19 cellular contexts compared by ENCODE assay signal in the genomic region with DNA sequence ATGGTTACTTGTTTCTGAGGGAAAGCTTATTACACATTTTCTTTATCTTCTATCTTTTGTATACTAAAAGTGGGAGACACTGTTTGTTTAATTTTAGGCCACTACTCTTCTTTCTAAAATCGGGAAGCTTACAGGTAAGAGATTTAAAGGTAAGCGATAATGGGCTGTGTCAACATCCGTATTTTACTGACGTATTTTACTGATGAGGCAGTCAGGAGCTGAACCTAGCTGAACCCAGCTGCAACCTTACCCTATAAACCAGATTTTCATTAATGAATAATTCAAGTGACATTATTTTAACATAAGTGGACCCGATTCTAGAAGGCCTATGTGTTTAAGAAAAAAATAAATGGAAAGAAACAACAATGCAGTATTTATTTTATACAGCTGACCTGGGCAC. TPM values are rescaled to one million over a fixed set of nuclear protein-coding genes. Genes with fewer than 3 reads are reported as not detected.
DNase-seq lines count a peak whose midpoint lies in the region; ATAC-seq lines count a peak whose summit lies in the region.
"Had no signal": no experiment of that assay in that cellular context is flagged by ENCODE, and none has a peak within 500 bp of the region (broad histone marks: within the 10 kb centered on the region; RNA-seq: fewer than 3 reads in every experiment).

No MANE protein-coding gene starts in this region.

- no peaks in the 10 kb centered on the region for H3K27me3 Mint-ChIP-seq in activated CD4-positive, alpha-beta memory T cell treated with anti-CD3 and anti-CD28 coated beads for 36 hours
- H3K27me3 Mint-ChIP-seq in activated CD4-positive, alpha-beta memory T cell treated with anti-CD3 and anti-CD28 coated beads, Interleukin-2, amount 10 ng/mL, durations not matched to agents 7 days and 5 days = no peaks in the 10 kb centered on the region
- H3K27me3 Mint-ChIP-seq in stimulated activated naive CD8-positive, alpha-beta T cell treated with anti-CD3 and anti-CD28 coated beads, Interleukin-15, Interleukin-2, amounts not matched to agents 100 ng/mL and 50 ng/mL, for 24 hours = no peaks in the 10 kb centered on the region
- H3K27me3 Mint-ChIP-seq in stimulated activated naive CD8-positive, alpha-beta T cell treated with anti-CD3 and anti-CD28 coated beads, Interleukin-15, amount 100 ng/mL, for 72 hours = no peaks in the 10 kb centered on the region
- no peaks in the 10 kb centered on the region for H3K27me3 Mint-ChIP-seq in naive thymus-derived CD4-positive, alpha-beta T cell
- H3K27me3 Mint-ChIP-seq: B cell had no signal

- H3K27me3 ChIP-seq in naive thymus-derived CD4-positive, alpha-beta T cell (ENCODE audit: control insufficient read depth in 2 of 2, insufficient read depth in 2 of 2, low read length in 2 of 2) = no peaks in the 10 kb centered on the region

- intact Hi-C loops in activated CD4-positive, alpha-beta memory T cell treated with anti-CD3 and anti-CD28 coated beads for 36 hours (cut with micrococcal nuclease) = no loop called here
- intact Hi-C loops in naive thymus-derived CD4-positive, alpha-beta T cell (cut with micrococcal nuclease) = loop anchor here in 1 of 2 donors (2.0 kb wide), 1 partner anchor 17 kb away; no protein-coding TSS in a partner anchor

- H3K4me1 Mint-ChIP-seq in activated CD4-positive, alpha-beta memory T cell treated with anti-CD3 and anti-CD28 coated beads for 36 hours (ENCODE audit: low read depth) = peaks cover 33% of the 10 kb centered on the region
- H3K4me1 Mint-ChIP-seq in activated CD4-positive, alpha-beta memory T cell treated with anti-CD3 and anti-CD28 coated beads, Interleukin-2, amount 10 ng/mL, durations not matched to agents 7 days and 5 days = peaks cover 42% of the 10 kb centered on the region
- peaks cover 34% of the 10 kb centered on the region for H3K4me1 Mint-ChIP-seq in stimulated activated naive CD8-positive, alpha-beta T cell treated with anti-CD3 and anti-CD28 coated beads, Interleukin-15, Interleukin-2, amounts not matched to agents 100 ng/mL and 50 ng/mL, for 24 hours (ENCODE audit: low read depth)
- H3K4me1 Mint-ChIP-seq in stimulated activated naive CD8-positive, alpha-beta T cell treated with anti-CD3 and anti-CD28 coated beads, Interleukin-15, amount 100 ng/mL, for 72 hours = peaks cover 27% of the 10 kb centered on the region
- peaks cover 21 to 47% (median 30%) of the 10 kb centered on the region in 7 donors for H3K4me1 Mint-ChIP-seq in naive thymus-derived CD4-positive, alpha-beta T cell
- H3K4me1 Mint-ChIP-seq: B cell had no signal

- peaks cover 50% of the 10 kb centered on the region for H3K36me3 Mint-ChIP-seq in activated CD4-positive, alpha-beta memory T cell treated with anti-CD3 and anti-CD28 coated beads for 36 hours
- peaks cover 77% of the 10 kb centered on the region for H3K36me3 Mint-ChIP-seq in activated CD4-positive, alpha-beta memory T cell treated with anti-CD3 and anti-CD28 coated beads, Interleukin-2, amount 10 ng/mL, durations not matched to agents 7 days and 5 days (ENCODE audit: low read depth)
- peaks cover 68% of the 10 kb centered on the region for H3K36me3 Mint-ChIP-seq in stimulated activated naive CD8-positive, alpha-beta T cell treated with anti-CD3 and anti-CD28 coated beads, Interleukin-15, Interleukin-2, amounts not matched to agents 100 ng/mL and 50 ng/mL, for 24 hours (ENCODE audit: low read depth)
- H3K36me3 Mint-ChIP-seq in naive thymus-derived CD4-positive, alpha-beta T cell = peaks cover 19 to 49% (median 33%) of the 10 kb centered on the region in 5 donors

- H3K9me3 ChIP-seq in naive thymus-derived CD4-positive, alpha-beta T cell (ENCODE audit: control insufficient read depth in 2 of 3, low read length in 3 of 3) = no peaks in the 10 kb centered on the region

- H3K27ac Mint-ChIP-seq in activated CD4-positive, alpha-beta memory T cell treated with anti-CD3 and anti-CD28 coated beads for 36 hours = peak overlapping the region; percentile 42
- no peak overlapping the region for H3K27ac Mint-ChIP-seq in activated CD4-positive, alpha-beta memory T cell treated with anti-CD3 and anti-CD28 coated beads, Interleukin-2, amount 10 ng/mL, durations not matched to agents 7 days and 5 days
- peak overlapping the region; percentile 21 for H3K27ac Mint-ChIP-seq in stimulated activated naive CD8-positive, alpha-beta T cell treated with anti-CD3 and anti-CD28 coated beads, Interleukin-15, Interleukin-2, amounts not matched to agents 100 ng/mL and 50 ng/mL, for 24 hours
- H3K27ac Mint-ChIP-seq in stimulated activated naive CD8-positive, alpha-beta T cell treated with anti-CD3 and anti-CD28 coated beads, Interleukin-15, amount 100 ng/mL, for 72 hours = no peak overlapping the region
- peak overlapping the region in 5 of 9 donors; percentile 15 to 71 (median 60) for H3K27ac Mint-ChIP-seq in naive thymus-derived CD4-positive, alpha-beta T cell
- H3K27ac Mint-ChIP-seq: B cell had no signal

- POLR2A ChIA-PET in activated CD4-positive, alpha-beta memory T cell treated with anti-CD3 and anti-CD28 coated beads for 36 hours (lab: Charles Lee) = no interaction called here
- POLR2A ChIA-PET in activated CD4-positive, alpha-beta memory T cell treated with anti-CD3 and anti-CD28 coated beads, Interleukin-2, amount 10 ng/mL, durations not matched to agents 7 days and 5 days (lab: Charles Lee) = interaction anchor here (1.1 to 6.6 kb wide), 4 partner anchors 12 to 99 kb away, joined by 3 to 46 read pairs (median 4); a partner anchor contains a TSS
- POLR2A ChIA-PET in naive thymus-derived CD4-positive, alpha-beta T cell (lab: Charles Lee) = interaction anchor here (0.8 to 1.4 kb wide), 5 partner anchors 10 to 41 kb away, joined by 3 to 5 read pairs (median 3); no protein-coding TSS in a partner anchor

- peaks cover 37 to 97% (median 42%) of the 10 kb centered on the region in 3 experiments for H3K36me3 ChIP-seq in naive thymus-derived CD4-positive, alpha-beta T cell (ENCODE audit: control insufficient read depth in 2 of 3, insufficient read depth in 3 of 3, low read length in 3 of 3)

- H3K4me3 Mint-ChIP-seq in activated CD4-positive, alpha-beta memory T cell treated with anti-CD3 and anti-CD28 coated beads for 36 hours = no peak overlapping the region
- H3K4me3 Mint-ChIP-seq in activated CD4-positive, alpha-beta memory T cell treated with anti-CD3 and anti-CD28 coated beads, Interleukin-2, amount 10 ng/mL, durations not matched to agents 7 days and 5 days = no peak overlapping the region
- H3K4me3 Mint-ChIP-seq in stimulated activated naive CD8-positive, alpha-beta T cell treated with anti-CD3 and anti-CD28 coated beads, Interleukin-15, Interleukin-2, amounts not matched to agents 100 ng/mL and 50 ng/mL, for 24 hours = no peak overlapping the region
- H3K4me3 Mint-ChIP-seq in stimulated activated naive CD8-positive, alpha-beta T cell treated with anti-CD3 and anti-CD28 coated beads, Interleukin-15, amount 100 ng/mL, for 72 hours = no peak overlapping the region
- H3K4me3 Mint-ChIP-seq in naive thymus-derived CD4-positive, alpha-beta T cell = no peak overlapping the region
- H3K4me3 Mint-ChIP-seq: B cell, HFFc6 had no signal

- CTCF ChIA-PET in activated CD4-positive, alpha-beta memory T cell treated with anti-CD3 and anti-CD28 coated beads for 36 hours (lab: Charles Lee) = interaction anchor here (0.9 to 3.8 kb wide), 5 partner anchors 10 to 48 kb away, joined by 3 to 21 read pairs (median 12); a partner anchor contains a TSS
- CTCF ChIA-PET in activated CD4-positive, alpha-beta memory T cell treated with anti-CD3 and anti-CD28 coated beads, Interleukin-2, amount 10 ng/mL, durations not matched to agents 7 days and 5 days (lab: Charles Lee) = interaction anchor here (1.0 to 2.6 kb wide), 4 partner anchors 13 to 48 kb away, joined by 3 to 12 read pairs (median 4); a partner anchor contains a TSS
- CTCF ChIA-PET in naive thymus-derived CD4-positive, alpha-beta T cell (lab: Charles Lee) = interaction anchor here (0.6 to 3.6 kb wide), 4 partner anchors 10 to 50 kb away, joined by 3 to 16 read pairs (median 4); no protein-coding TSS in a partner anchor

- H3K4me1 ChIP-seq in naive thymus-derived CD4-positive, alpha-beta T cell (ENCODE audit: control insufficient read depth in 2 of 2, insufficient read depth in 2 of 2, low read length in 2 of 2) = no peaks in the 10 kb centered on the region

- no peaks in the 10 kb centered on the region for H3K9me3 Mint-ChIP-seq in activated CD4-positive, alpha-beta memory T cell treated with anti-CD3 and anti-CD28 coated beads for 36 hours
- no peaks in the 10 kb centered on the region for H3K9me3 Mint-ChIP-seq in activated CD4-positive, alpha-beta memory T cell treated with anti-CD3 and anti-CD28 coated beads, Interleukin-2, amount 10 ng/mL, durations not matched to agents 7 days and 5 days
- no peaks in the 10 kb centered on the region for H3K9me3 Mint-ChIP-seq in stimulated activated naive CD8-positive, alpha-beta T cell treated with anti-CD3 and anti-CD28 coated beads, Interleukin-15, Interleukin-2, amounts not matched to agents 100 ng/mL and 50 ng/mL, for 24 hours
- H3K9me3 Mint-ChIP-seq in stimulated activated naive CD8-positive, alpha-beta T cell treated with anti-CD3 and anti-CD28 coated beads, Interleukin-15, amount 100 ng/mL, for 72 hours = peaks cover 0 to 3% of the 10 kb centered on the region in 2 donors
- H3K9me3 Mint-ChIP-seq in naive thymus-derived CD4-positive, alpha-beta T cell = no peaks in the 10 kb centered on the region
- H3K9me3 Mint-ChIP-seq: HFFc6 had no signal

- H3K4me3 ChIP-seq in naive thymus-derived CD4-positive, alpha-beta T cell (ENCODE audit: low read length) = no peak overlapping the region

- no peak for ATAC-seq in stimulated activated naive CD8-positive, alpha-beta T cell treated with anti-CD3 and anti-CD28 coated beads, Interleukin-15, amount 100 ng/mL, for 72 hours
- ATAC-seq in naive thymus-derived CD4-positive, alpha-beta T cell = no peak
- ATAC-seq: HepG2 had no signal

- H3K27ac ChIP-seq in naive thymus-derived CD4-positive, alpha-beta T cell (ENCODE audit: low read depth, low read length) = no peak overlapping the region

- DNase-seq in activated CD4-positive, alpha-beta memory T cell treated with anti-CD3 and anti-CD28 coated beads for 36 hours = no peak
- no peak for DNase-seq in activated CD4-positive, alpha-beta memory T cell treated with anti-CD3 and anti-CD28 coated beads, Interleukin-2, amount 10 ng/mL, durations not matched to agents 7 days and 5 days
- no peak for DNase-seq in stimulated activated naive CD8-positive, alpha-beta T cell treated with anti-CD3 and anti-CD28 coated beads, Interleukin-15, amount 100 ng/mL, for 72 hours
- no peak for DNase-seq in naive thymus-derived CD4-positive, alpha-beta T cell
- DNase-seq in NCI-H2196 treated with DMSO at 0.1 percent for 48 hours (lab: John Stamatoyannopoulos, UW; ENCODE audit: unreplicated experiment) = no peak
- no peak for DNase-seq in NCI-H446 treated with DMSO at 0.1 percent for 48 hours (lab: John Stamatoyannopoulos, UW)
- no peak for DNase-seq in stimulated activated CD4-positive, alpha-beta T cell treated with anti-CD3 and anti-CD28 coated beads, Interleukin-4, amount 100 ng/mL, for 1 hour
- DNase-seq: 8988T, COR-L47, H7, HFFc6, KBM-7, NCI-H1105 treated with DMSO at 0.1 percent for 48 hours, NCI-H1694 treated with DMSO at 0.1 percent for 48 hours, NCI-H510A treated with DMSO at 0.1 percent for 48 hours, RPMI8226 had no signal

RNA-seq across cellular contexts. Expression of a gene that starts 13.1 kb away (rescaled TPM):
- total RNA-seq in activated CD4-positive, alpha-beta memory T cell treated with anti-CD3 and anti-CD28 coated beads for 36 hours = 100 to 1,000 TPM; 104 to 109 TPM
- 10 to 100 TPM; 82.1 to 82.9 TPM for total RNA-seq in activated CD4-positive, alpha-beta memory T cell treated with anti-CD3 and anti-CD28 coated beads, Interleukin-2, amount 10 ng/mL, durations not matched to agents 7 days and 5 days
- 100 to 1,000 TPM in 1 of 5 experiments, 10 to 100 TPM in 4; 63.4 to 103 (median 84.1) TPM for total RNA-seq in naive thymus-derived CD4-positive, alpha-beta T cell
- polyA plus RNA-seq in naive thymus-derived CD4-positive, alpha-beta T cell = 100 to 1,000 TPM; 119 to 134 TPM

Comparison
In these comparisons a context has a peak if more than half of its experiments do, and no peak if none do; other contexts are left out.
1. H3K27ac Mint-ChIP-seq: peak in activated CD4-positive, alpha-beta memory T cell treated with anti-CD3 and anti-CD28 coated beads for 36 hours (single experiment), stimulated activated naive CD8-positive, alpha-beta T cell treated with anti-CD3 and anti-CD28 coated beads, Interleukin-15, Interleukin-2, amounts not matched to agents 100 ng/mL and 50 ng/mL, for 24 hours (single experiment) and naive thymus-derived CD4-positive, alpha-beta T cell (5 of 9); none in activated CD4-positive, alpha-beta memory T cell treated with anti-CD3 and anti-CD28 coated beads, Interleukin-2, amount 10 ng/mL, durations not matched to agents 7 days and 5 days (single experiment) and stimulated activated naive CD8-positive, alpha-beta T cell treated with anti-CD3 and anti-CD28 coated beads, Interleukin-15, amount 100 ng/mL, for 72 hours (0 of 2).